17 cellular contexts compared by ENCODE assay signal in the genomic region with DNA sequence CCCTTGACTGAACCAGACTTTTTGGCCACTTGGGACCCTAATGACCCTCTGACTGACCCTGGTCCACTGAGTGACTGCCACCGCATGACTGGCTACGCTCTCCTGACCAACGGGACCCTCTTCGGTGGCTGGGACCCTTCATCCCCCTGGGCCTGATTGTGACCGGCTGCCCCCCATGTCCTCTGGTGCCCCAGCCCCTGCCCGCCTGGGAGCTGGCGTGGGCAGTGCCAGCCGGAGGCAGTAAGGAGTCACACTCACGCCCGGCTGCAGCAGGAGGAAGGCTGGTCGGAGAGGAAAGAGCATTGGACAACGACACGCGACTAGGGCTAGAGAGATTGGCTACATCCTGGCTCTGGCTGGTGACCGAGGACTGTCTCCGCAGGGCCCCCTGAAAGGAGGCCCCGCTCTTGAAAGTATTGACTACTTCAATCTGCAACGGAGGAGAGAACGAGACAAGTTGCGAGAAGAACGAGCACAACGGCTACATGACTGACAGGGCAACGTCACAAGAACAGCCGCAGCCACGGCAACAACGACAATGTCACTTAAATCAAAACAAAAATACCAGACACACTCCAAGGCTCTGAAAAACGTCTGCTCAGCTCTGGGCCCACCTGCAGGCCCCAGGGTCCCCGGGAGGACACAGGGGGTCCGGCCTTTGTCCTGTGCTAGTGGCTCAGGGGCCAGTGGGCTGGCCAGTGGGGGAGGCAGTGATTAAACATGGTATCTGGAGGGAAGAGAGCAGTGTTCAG. TPM values are rescaled to one million over a fixed set of nuclear protein-coding genes. Genes with fewer than 3 reads are reported as not detected.
DNase-seq lines count a peak whose midpoint lies in the region; ATAC-seq and TF ChIP-seq lines count a peak whose summit lies in the region.
"Had no signal": no experiment of that assay in that cellular context is flagged by ENCODE, and none has a peak within 500 bp of the region (broad histone marks: within the 10 kb centered on the region; RNA-seq: fewer than 3 reads in every experiment).

No MANE protein-coding gene starts in this region.

- H2AFZ ChIP-seq in neural progenitor cell (replicated peaks) = no peak overlapping the region

- no peak overlapping the region for H3K4me3 ChIP-seq in left ventricle myocardium inferior
- H3K4me3 ChIP-seq in neural progenitor cell = no peak overlapping the region
- no peak overlapping the region for H3K4me3 ChIP-seq in testis

- H3K4me3 Mint-ChIP-seq in neural progenitor cell = no peak overlapping the region

- no peak overlapping the region for H3K27ac ChIP-seq in left ventricle myocardium inferior (replicated peaks)
- H3K27ac ChIP-seq in angular gyrus (ENCODE audit: low read depth, low read length) = peak overlapping the region; percentile 67
- no peak overlapping the region for H3K27ac ChIP-seq in neural progenitor cell
- H3K27ac ChIP-seq in temporal lobe (ENCODE audit: low read depth, low read length) = peak overlapping the region; percentile 7
- H3K27ac ChIP-seq in testis = no peak overlapping the region
- H3K27ac ChIP-seq: C4-2B had no signal

- peaks cover 22% of the 10 kb centered on the region for H3K27me3 ChIP-seq in left ventricle myocardium inferior (ENCODE audit: low read depth)
- H3K27me3 ChIP-seq in neural progenitor cell = peaks cover 2% of the 10 kb centered on the region
- H3K27me3 ChIP-seq in testis = no peaks in the 10 kb centered on the region

- H3K4me1 ChIP-seq in left ventricle myocardium inferior (no peaks in the 10 kb centered on the region), neural progenitor cell (peaks cover 12% of the 10 kb centered on the region), testis (no peaks in the 10 kb centered on the region)

- peak; percentile 40 for DNase-seq in Right ventricle myocardium inferior (ENCODE audit: missing footprints)
- DNase-seq in left ventricle myocardium inferior = no peak
- DNase-seq in neural progenitor cell (ENCODE audit: low spot score) = no peak
- DNase-seq in testis = no peak
- no peak for DNase-seq in activated CD8-positive, alpha-beta memory T cell treated with anti-CD3 and anti-CD28 coated beads, Interleukin-2, amount 50 U/mL, for 48 hours
- no peak for DNase-seq in NCI-H345 (lab: John Stamatoyannopoulos, UW)
- DNase-seq: DND-41, HCEC 1CT, NCI-H187 treated with DMSO at 0.1 percent for 48 hours, NCI-H526, PC-3, SIG-M5 had no signal

- H3K36me3 ChIP-seq in left ventricle myocardium inferior = no peaks in the 10 kb centered on the region
- no peaks in the 10 kb centered on the region for H3K36me3 ChIP-seq in neural progenitor cell
- no peaks in the 10 kb centered on the region for H3K36me3 ChIP-seq in testis (ENCODE audit: low read depth, missing control alignments)

- peaks cover 15% of the 10 kb centered on the region for H3K27me3 Mint-ChIP-seq in neural progenitor cell (ENCODE audit: insufficient read depth, low read depth)

- TF ChIP-seq POLR2A in testis (IDR thresholded peaks at IDR 0.05) = no peak

- peak overlapping the region; percentile 57 for H3K27ac Mint-ChIP-seq in neural progenitor cell

- 86 to 90% methylated on average over 23 to 29 of the region's 29 CpGs for WGBS in testis, 2 donors

- TF ChIP-seq CTCF in left ventricle myocardium inferior (IDR thresholded peaks at IDR 0.05; ENCODE audit: borderline replicate concordance) (no peak), neural progenitor cell (IDR thresholded peaks at IDR 0.05) (no peak), testis (IDR thresholded peaks at IDR 0.05) (no peak)

- H3K9ac ChIP-seq in neural progenitor cell = no peak overlapping the region

- H3K4me1 Mint-ChIP-seq in neural progenitor cell = peaks cover 6% of the 10 kb centered on the region

- H3K79me2 ChIP-seq in neural progenitor cell (ENCODE audit: low read depth) = no peaks in the 10 kb centered on the region

- H4K20me1 ChIP-seq in neural progenitor cell (ENCODE audit: low read depth) = no peaks in the 10 kb centered on the region

- ATAC-seq in Right ventricle myocardium inferior = no peak
- ATAC-seq: PC-3, SK-N-SH treated with all-trans-retinoic acid at 6 μM for 48 hours had no signal

- no peak overlapping the region for H3K4me2 ChIP-seq in neural progenitor cell

- intact Hi-C loops in Right ventricle myocardium inferior (cut with DNase I) = no loop called here
- intact Hi-C loops in left ventricle myocardium inferior (cut with micrococcal nuclease) = no loop called here
- intact Hi-C loops in testis (cut with DNase I; ENCODE audit: low total_unique reads) = no loop called here

- no peaks in the 10 kb centered on the region for H3F3A ChIP-seq in neural progenitor cell (ENCODE audit: low read depth)

- H3K9me3 ChIP-seq in left ventricle myocardium inferior (replicated peaks) = no peaks in the 10 kb centered on the region
- no peaks in the 10 kb centered on the region for H3K9me3 ChIP-seq in neural progenitor cell (ENCODE audit: low read depth)
- H3K9me3 ChIP-seq in testis = no peaks in the 10 kb centered on the region

- no peaks in the 10 kb centered on the region for H3K36me3 Mint-ChIP-seq in neural progenitor cell

- H3K9me3 Mint-ChIP-seq in neural progenitor cell = no peaks in the 10 kb centered on the region

RNA-seq across cellular contexts. Expression of a gene that starts 15.1 kb away (rescaled TPM):
- total RNA-seq in Right ventricle myocardium inferior (52.4 TPM), left ventricle myocardium inferior (52.3 TPM), neural progenitor cell (ENCODE audit: low replicate concordance) (61.2 and 91.2 TPM in 2 replicates), temporal lobe (50.9 TPM), testis (100 to 1,000 TPM; 112 to 122 TPM)
- 125 TPM for polyA plus RNA-seq in testis (ENCODE audit: insufficient read depth, low read depth, low replicate concordance)

RNA-seq across cellular contexts. Expression of a gene that starts 43.3 kb away (rescaled TPM):
- total RNA-seq in Right ventricle myocardium inferior = 0.30 TPM
- total RNA-seq in left ventricle myocardium inferior = 0.25 TPM
- total RNA-seq in neural progenitor cell (ENCODE audit: low replicate concordance) = not detected in 2 replicates
- total RNA-seq in temporal lobe = 0.25 TPM
- under 1 TPM; 0.50 to 0.87 TPM for total RNA-seq in testis
- 1.0 TPM for polyA plus RNA-seq in testis (ENCODE audit: insufficient read depth, low read depth, low replicate concordance)
- total RNA-seq: G401, PC-3 had no signal

Comparison
In these comparisons a context has a peak if more than half of its experiments do, and no peak if none do; other contexts are left out.
1. H3K27ac ChIP-seq: peak in angular gyrus (single experiment) and temporal lobe (single experiment); none in left ventricle myocardium inferior (single experiment), neural progenitor cell (single experiment) and testis (0 of 2).